In the genomic region with DNA sequence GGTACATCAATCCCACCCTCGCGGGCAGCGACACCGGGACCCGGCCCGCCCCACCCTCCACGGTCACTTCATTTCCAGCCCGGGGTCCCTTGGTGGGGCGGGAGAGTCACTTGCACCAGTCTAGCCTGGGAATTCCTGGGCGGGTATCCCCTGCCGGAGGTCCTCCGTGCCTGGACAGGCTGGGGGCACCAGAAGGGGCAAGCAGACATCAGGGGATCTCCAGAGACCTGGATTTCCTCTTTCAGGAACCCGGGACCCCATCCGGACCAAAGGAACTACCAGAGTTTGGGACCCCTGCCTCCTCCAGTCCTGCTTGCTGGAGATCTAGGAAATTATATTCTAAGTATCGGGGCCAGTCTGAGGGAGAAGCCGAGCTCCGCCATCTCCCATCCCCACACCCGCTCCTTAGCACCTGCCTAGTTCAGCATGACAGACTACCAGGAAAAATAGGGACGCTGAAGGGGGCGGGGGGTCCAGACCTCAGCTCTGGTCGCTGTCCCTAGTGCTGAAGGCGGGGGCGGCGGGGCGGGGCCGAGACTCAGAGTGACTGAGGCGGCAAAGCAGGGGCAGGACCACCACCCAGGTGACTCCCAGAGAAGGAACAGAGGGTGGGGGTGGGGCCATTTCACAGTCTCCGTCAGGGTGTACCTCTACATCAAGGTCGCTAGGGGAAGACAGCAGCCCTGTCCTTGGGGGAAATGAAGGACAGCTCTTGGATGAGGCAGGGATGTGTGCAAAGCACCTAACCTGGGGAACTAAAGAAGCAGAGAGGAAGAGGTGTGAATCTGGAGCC, we compare ENCODE assay signal across 1 cellular context.
TF ChIP-seq lines count a peak whose summit lies in the region.

No MANE protein-coding gene starts in this region.

TF ChIP-seq in K562, 482 proteins besides CTCF, POLR2A, EP300 and RAD21 (continues in another document):
- TF ChIP-seq RCOR1 (IDR thresholded peaks at IDR 0.05; ENCODE audit: borderline replicate concordance in 1 of 2, low read depth in 2 of 2, low read length in 2 of 2) (peak in 1 of 2 experiments; percentile 5; a peak in 1 of 4 replicates), SAFB2 (IDR thresholded peaks at IDR 0.05; ENCODE audit: borderline replicate concordance, low read depth, low read length, severe bottlenecking) (no peak), MAFK (IDR thresholded peaks at IDR 0.05; ENCODE audit: low read length) (no peak), SMC3 (conservative IDR thresholded peaks at IDR 0.05; ENCODE audit: insufficient read depth, low read depth, low read length) (0 out of 2 replicates have a peak, but pooled peaks have one; percentile 27), MAZ (CRISPR knock-in tag; conservative IDR thresholded peaks at IDR 0.05 in 1 of 2, IDR thresholded peaks at IDR 0.05 in 1 of 2) (peak in 1 of 2 experiments; percentile 59; a peak in 3 of 4 replicates), HLTF (IDR thresholded peaks at IDR 0.05) (no peak), CBX5 (IDR thresholded peaks at IDR 0.05; ENCODE audit: borderline replicate concordance, low read depth) (peak; percentile 17; the same call in 1 of the 2 replicates), CHCHD3 (CRISPR knock-in tag; IDR thresholded peaks at IDR 0.05) (no peak), RHOXF2B (CRISPR knock-in tag; conservative IDR thresholded peaks at IDR 0.05) (no peak), ZZZ3 (IDR thresholded peaks at IDR 0.05) (no peak), ZNF717 (CRISPR knock-in tag; IDR thresholded peaks at IDR 0.05) (no peak), SAP30 (IDR thresholded peaks at IDR 0.05; ENCODE audit: borderline replicate concordance, insufficient read depth, low read depth, low read length, poor library complexity, severe bottlenecking) (peak; percentile 49), HDAC1 (IDR thresholded peaks at IDR 0.05) (peak in 1 of 2 experiments; percentile 65; a peak in 1 of 4 replicates), ZNF511 (CRISPR knock-in tag; IDR thresholded peaks at IDR 0.05) (peak; percentile 59), ARID4B (CRISPR knock-in tag; IDR thresholded peaks at IDR 0.05) (peak; percentile 78), PKNOX1 (IDR thresholded peaks at IDR 0.05) (peak; percentile 41; the same call in 1 of the 2 replicates), MYBL2 (IDR thresholded peaks at IDR 0.05; ENCODE audit: low read depth) (no peak), MYBL2 (CRISPR knock-in tag; IDR thresholded peaks at IDR 0.05; ENCODE audit: borderline replicate concordance) (no peak), RUNX1 (IDR thresholded peaks at IDR 0.05; ENCODE audit: low read depth) (no peak), HMG20A (CRISPR knock-in tag; conservative IDR thresholded peaks at IDR 0.05) (no peak)
- TF ChIP-seq, protein P1, sequence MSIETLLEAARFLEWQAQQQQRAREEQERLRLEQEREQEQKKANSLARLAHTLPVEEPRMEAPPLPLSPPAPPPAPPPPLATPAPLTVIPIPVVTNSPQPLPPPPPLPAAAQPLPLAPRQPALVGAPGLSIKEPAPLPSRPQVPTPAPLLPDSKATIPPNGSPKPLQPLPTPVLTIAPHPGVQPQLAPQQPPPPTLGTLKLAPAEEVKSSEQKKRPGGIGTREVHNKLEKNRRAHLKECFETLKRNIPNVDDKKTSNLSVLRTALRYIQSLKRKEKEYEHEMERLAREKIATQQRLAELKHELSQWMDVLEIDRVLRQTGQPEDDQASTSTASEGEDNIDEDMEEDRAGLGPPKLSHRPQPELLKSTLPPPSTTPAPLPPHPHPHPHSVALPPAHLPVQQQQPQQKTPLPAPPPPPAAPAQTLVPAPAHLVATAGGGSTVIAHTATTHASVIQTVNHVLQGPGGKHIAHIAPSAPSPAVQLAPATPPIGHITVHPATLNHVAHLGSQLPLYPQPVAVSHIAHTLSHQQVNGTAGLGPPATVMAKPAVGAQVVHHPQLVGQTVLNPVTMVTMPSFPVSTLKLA (conservative IDR thresholded peaks at IDR 0.05), result peak; percentile 30 to 47
- TF ChIP-seq, protein P2, sequence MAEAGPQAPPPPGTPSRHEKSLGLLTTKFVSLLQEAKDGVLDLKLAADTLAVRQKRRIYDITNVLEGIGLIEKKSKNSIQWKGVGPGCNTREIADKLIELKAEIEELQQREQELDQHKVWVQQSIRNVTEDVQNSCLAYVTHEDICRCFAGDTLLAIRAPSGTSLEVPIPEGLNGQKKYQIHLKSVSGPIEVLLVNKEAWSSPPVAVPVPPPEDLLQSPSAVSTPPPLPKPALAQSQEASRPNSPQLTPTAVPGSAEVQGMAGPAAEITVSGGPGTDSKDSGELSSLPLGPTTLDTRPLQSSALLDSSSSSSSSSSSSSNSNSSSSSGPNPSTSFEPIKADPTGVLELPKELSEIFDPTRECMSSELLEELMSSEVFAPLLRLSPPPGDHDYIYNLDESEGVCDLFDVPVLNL (CRISPR knock-in tag; IDR thresholded peaks at IDR 0.05; ENCODE audit: low read depth), result peak; percentile 55; the same call in 1 of the 2 replicates
- TF ChIP-seq, protein P3, sequence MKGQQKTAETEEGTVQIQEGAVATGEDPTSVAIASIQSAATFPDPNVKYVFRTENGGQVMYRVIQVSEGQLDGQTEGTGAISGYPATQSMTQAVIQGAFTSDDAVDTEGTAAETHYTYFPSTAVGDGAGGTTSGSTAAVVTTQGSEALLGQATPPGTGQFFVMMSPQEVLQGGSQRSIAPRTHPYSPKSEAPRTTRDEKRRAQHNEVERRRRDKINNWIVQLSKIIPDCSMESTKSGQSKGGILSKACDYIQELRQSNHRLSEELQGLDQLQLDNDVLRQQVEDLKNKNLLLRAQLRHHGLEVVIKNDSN (CRISPR knock-in tag; IDR thresholded peaks at IDR 0.05), result no peak
- TF ChIP-seq, protein P4, sequence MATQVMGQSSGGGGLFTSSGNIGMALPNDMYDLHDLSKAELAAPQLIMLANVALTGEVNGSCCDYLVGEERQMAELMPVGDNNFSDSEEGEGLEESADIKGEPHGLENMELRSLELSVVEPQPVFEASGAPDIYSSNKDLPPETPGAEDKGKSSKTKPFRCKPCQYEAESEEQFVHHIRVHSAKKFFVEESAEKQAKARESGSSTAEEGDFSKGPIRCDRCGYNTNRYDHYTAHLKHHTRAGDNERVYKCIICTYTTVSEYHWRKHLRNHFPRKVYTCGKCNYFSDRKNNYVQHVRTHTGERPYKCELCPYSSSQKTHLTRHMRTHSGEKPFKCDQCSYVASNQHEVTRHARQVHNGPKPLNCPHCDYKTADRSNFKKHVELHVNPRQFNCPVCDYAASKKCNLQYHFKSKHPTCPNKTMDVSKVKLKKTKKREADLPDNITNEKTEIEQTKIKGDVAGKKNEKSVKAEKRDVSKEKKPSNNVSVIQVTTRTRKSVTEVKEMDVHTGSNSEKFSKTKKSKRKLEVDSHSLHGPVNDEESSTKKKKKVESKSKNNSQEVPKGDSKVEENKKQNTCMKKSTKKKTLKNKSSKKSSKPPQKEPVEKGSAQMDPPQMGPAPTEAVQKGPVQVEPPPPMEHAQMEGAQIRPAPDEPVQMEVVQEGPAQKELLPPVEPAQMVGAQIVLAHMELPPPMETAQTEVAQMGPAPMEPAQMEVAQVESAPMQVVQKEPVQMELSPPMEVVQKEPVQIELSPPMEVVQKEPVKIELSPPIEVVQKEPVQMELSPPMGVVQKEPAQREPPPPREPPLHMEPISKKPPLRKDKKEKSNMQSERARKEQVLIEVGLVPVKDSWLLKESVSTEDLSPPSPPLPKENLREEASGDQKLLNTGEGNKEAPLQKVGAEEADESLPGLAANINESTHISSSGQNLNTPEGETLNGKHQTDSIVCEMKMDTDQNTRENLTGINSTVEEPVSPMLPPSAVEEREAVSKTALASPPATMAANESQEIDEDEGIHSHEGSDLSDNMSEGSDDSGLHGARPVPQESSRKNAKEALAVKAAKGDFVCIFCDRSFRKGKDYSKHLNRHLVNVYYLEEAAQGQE (CRISPR knock-in tag; IDR thresholded peaks at IDR 0.05; ENCODE audit: low read depth), result peak; percentile 93
- TF ChIP-seq, protein P5, sequence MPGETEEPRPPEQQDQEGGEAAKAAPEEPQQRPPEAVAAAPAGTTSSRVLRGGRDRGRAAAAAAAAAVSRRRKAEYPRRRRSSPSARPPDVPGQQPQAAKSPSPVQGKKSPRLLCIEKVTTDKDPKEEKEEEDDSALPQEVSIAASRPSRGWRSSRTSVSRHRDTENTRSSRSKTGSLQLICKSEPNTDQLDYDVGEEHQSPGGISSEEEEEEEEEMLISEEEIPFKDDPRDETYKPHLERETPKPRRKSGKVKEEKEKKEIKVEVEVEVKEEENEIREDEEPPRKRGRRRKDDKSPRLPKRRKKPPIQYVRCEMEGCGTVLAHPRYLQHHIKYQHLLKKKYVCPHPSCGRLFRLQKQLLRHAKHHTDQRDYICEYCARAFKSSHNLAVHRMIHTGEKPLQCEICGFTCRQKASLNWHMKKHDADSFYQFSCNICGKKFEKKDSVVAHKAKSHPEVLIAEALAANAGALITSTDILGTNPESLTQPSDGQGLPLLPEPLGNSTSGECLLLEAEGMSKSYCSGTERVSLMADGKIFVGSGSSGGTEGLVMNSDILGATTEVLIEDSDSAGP (CRISPR knock-in tag; IDR thresholded peaks at IDR 0.05), result no peak
- TF ChIP-seq, protein P6, sequence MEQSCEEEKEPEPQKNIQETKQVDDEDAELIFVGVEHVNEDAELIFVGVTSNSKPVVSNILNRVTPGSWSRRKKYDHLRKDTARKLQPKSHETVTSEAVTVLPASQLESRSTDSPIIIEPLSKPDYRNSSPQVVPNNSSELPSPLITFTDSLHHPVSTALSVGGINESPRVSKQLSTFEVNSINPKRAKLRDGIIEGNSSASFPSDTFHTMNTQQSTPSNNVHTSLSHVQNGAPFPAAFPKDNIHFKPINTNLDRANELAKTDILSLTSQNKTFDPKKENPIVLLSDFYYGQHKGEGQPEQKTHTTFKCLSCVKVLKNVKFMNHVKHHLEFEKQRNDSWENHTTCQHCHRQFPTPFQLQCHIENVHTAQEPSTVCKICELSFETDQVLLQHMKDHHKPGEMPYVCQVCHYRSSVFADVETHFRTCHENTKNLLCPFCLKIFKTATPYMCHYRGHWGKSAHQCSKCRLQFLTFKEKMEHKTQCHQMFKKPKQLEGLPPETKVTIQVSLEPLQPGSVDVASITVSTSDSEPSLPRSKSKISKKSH (CRISPR knock-in tag; IDR thresholded peaks at IDR 0.05), result no peak
- TF ChIP-seq, protein P7, sequence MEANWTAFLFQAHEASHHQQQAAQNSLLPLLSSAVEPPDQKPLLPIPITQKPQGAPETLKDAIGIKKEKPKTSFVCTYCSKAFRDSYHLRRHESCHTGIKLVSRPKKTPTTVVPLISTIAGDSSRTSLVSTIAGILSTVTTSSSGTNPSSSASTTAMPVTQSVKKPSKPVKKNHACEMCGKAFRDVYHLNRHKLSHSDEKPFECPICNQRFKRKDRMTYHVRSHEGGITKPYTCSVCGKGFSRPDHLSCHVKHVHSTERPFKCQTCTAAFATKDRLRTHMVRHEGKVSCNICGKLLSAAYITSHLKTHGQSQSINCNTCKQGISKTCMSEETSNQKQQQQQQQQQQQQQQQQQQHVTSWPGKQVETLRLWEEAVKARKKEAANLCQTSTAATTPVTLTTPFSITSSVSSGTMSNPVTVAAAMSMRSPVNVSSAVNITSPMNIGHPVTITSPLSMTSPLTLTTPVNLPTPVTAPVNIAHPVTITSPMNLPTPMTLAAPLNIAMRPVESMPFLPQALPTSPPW (CRISPR knock-in tag; IDR thresholded peaks at IDR 0.05), result peak; percentile 59
